23 cellular contexts compared by ENCODE assay signal in the genomic region with DNA sequence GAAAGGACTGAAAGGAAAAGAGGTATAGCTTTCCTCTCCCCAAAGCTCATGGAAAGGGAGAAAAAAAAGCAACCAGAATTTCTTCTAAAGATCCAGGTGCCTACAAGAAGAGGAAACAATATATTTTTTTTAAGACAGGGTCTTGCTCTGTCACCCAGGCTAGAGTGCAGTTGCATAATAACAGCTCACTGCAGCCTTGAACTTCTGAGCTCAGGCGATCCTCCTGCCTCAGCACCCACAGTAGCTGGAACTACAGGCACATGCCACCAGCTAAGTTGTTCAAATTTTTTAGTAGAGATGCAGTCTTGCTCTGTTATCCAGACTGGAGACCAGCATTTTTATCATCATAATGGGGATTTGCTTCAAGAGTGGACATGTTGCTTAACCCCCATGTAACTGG.
"Had no signal": no experiment of that assay in that cellular context is flagged by ENCODE, and none has a peak within 500 bp of the region (broad histone marks: within the 10 kb centered on the region; RNA-seq: fewer than 3 reads in every experiment).

No MANE protein-coding gene starts in this region.

- H3K4me3 ChIP-seq: esophagus squamous epithelium, left lung, skin epidermis, transverse colon, vagina had no signal

- H3K27ac Mint-ChIP-seq: activated naive CD8-positive, alpha-beta T cell treated with anti-CD3 and anti-CD28 coated beads, Interleukin-2, amount 10 ng/mL, durations not matched to agents 7 days and 5 days; brain; nephron had no signal

- H3K9me3 ChIP-seq: esophagus squamous epithelium, left lung, transverse colon, vagina had no signal

- H3K27me3 ChIP-seq: transverse colon, vagina had no signal

- H3K36me3 ChIP-seq: esophagus squamous epithelium, left lung, transverse colon, vagina had no signal

- H3K4me1 ChIP-seq: esophagus squamous epithelium, left lung, vagina had no signal

- H3K27ac ChIP-seq: esophagus squamous epithelium, left lung, skin epidermis, transverse colon, vagina had no signal

- ATAC-seq: left lung had no signal

- DNase-seq: activated CD4-positive, alpha-beta T cell treated with anti-CD3 and anti-CD28 coated beads for 1 hour; activated effector memory CD4-positive, alpha-beta T cell treated with anti-CD3 and anti-CD28 coated beads, Interleukin-2, amount 50 U/mL, for 16 hours; activated naive CD8-positive, alpha-beta T cell treated with anti-CD3 and anti-CD28 coated beads, Interleukin-2, amount 10 ng/mL, durations not matched to agents 7 days and 5 days; cortex of kidney; effector CD8-positive, alpha-beta T cell; esophagus squamous epithelium; hypothalamus; kidney; left lung; mesendoderm; nucleus accumbens; posterior cingulate gyrus; retina; stimulated activated CD4-positive, alpha-beta T cell treated with anti-CD3 and anti-CD28 coated beads, Interleukin-4, amount 100 ng/mL, for 4 hours; stimulated activated CD8-positive, alpha-beta memory T cell treated with anti-CD3 and anti-CD28 coated beads, Interleukin-4, amount 100 ng/mL, for 48 hours; stimulated activated naive CD4-positive, alpha-beta T cell treated with Interleukin-2 at 50 U/mL for 16 hours; substantia nigra; T1000; transverse colon had no signal

- FAIRE-seq: kidney had no signal

- H3K9me3 Mint-ChIP-seq: activated naive CD8-positive, alpha-beta T cell treated with anti-CD3 and anti-CD28 coated beads, Interleukin-2, amount 10 ng/mL, durations not matched to agents 7 days and 5 days; brain; nephron had no signal

- H3K36me3 Mint-ChIP-seq: brain had no signal
